In the genomic region with DNA sequence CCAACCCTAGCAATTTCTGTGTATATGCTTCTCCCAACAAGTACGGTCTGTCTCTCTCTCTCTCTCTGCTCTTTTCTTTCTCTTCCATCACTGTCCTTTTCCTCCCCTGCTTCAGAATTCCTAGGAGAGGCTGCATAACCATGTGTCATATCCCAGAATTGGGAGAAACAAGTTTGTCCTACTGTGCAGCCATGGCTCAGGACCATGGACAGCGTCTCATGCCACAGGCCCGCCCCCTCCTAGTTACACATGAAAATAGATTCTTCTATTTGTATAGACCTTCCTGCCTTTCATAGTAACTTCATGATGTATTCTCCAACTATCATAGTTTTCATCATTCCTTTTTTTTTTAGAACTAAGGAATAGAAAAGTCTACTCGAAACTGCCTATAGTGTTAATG, we compare ENCODE assay signal across 1 cellular context.
TF ChIP-seq lines count a peak whose summit lies in the region.

No MANE protein-coding gene starts in this region.

TF ChIP-seq in HepG2, 621 proteins besides CTCF, POLR2A, EP300 and RAD21 (continued from another document):
- TF ChIP-seq, protein P1, sequence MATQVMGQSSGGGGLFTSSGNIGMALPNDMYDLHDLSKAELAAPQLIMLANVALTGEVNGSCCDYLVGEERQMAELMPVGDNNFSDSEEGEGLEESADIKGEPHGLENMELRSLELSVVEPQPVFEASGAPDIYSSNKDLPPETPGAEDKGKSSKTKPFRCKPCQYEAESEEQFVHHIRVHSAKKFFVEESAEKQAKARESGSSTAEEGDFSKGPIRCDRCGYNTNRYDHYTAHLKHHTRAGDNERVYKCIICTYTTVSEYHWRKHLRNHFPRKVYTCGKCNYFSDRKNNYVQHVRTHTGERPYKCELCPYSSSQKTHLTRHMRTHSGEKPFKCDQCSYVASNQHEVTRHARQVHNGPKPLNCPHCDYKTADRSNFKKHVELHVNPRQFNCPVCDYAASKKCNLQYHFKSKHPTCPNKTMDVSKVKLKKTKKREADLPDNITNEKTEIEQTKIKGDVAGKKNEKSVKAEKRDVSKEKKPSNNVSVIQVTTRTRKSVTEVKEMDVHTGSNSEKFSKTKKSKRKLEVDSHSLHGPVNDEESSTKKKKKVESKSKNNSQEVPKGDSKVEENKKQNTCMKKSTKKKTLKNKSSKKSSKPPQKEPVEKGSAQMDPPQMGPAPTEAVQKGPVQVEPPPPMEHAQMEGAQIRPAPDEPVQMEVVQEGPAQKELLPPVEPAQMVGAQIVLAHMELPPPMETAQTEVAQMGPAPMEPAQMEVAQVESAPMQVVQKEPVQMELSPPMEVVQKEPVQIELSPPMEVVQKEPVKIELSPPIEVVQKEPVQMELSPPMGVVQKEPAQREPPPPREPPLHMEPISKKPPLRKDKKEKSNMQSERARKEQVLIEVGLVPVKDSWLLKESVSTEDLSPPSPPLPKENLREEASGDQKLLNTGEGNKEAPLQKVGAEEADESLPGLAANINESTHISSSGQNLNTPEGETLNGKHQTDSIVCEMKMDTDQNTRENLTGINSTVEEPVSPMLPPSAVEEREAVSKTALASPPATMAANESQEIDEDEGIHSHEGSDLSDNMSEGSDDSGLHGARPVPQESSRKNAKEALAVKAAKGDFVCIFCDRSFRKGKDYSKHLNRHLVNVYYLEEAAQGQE (IDR thresholded peaks at IDR 0.05; ENCODE audit: borderline replicate concordance in 1 of 2, low read depth in 1 of 2, low read length in 2 of 2) = peak; percentile 79 to 97
- peak; percentile 97 for TF ChIP-seq MIER2 (CRISPR knock-in tag; IDR thresholded peaks at IDR 0.05)
- TF ChIP-seq, protein P2, sequence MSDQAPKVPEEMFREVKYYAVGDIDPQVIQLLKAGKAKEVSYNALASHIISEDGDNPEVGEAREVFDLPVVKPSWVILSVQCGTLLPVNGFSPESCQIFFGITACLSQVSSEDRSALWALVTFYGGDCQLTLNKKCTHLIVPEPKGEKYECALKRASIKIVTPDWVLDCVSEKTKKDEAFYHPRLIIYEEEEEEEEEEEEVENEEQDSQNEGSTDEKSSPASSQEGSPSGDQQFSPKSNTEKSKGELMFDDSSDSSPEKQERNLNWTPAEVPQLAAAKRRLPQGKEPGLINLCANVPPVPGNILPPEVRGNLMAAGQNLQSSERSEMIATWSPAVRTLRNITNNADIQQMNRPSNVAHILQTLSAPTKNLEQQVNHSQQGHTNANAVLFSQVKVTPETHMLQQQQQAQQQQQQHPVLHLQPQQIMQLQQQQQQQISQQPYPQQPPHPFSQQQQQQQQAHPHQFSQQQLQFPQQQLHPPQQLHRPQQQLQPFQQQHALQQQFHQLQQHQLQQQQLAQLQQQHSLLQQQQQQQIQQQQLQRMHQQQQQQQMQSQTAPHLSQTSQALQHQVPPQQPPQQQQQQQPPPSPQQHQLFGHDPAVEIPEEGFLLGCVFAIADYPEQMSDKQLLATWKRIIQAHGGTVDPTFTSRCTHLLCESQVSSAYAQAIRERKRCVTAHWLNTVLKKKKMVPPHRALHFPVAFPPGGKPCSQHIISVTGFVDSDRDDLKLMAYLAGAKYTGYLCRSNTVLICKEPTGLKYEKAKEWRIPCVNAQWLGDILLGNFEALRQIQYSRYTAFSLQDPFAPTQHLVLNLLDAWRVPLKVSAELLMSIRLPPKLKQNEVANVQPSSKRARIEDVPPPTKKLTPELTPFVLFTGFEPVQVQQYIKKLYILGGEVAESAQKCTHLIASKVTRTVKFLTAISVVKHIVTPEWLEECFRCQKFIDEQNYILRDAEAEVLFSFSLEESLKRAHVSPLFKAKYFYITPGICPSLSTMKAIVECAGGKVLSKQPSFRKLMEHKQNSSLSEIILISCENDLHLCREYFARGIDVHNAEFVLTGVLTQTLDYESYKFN (CRISPR knock-in tag; conservative IDR thresholded peaks at IDR 0.05) = no peak
- peak; percentile 34; the same call in 1 of the 2 replicates for TF ChIP-seq ZNF232 (CRISPR knock-in tag; IDR thresholded peaks at IDR 0.05; ENCODE audit: borderline replicate concordance)
- TF ChIP-seq WIZ (CRISPR knock-in tag; IDR thresholded peaks at IDR 0.05) = peak; percentile 39; the same call in 1 of the 2 replicates
- no peak for TF ChIP-seq TEAD2 (CRISPR knock-in tag; IDR thresholded peaks at IDR 0.05)
- no peak for TF ChIP-seq NFIC (IDR thresholded peaks at IDR 0.05; ENCODE audit: low read length)
- TF ChIP-seq HOXA5 (CRISPR knock-in tag; IDR thresholded peaks at IDR 0.05) = 0 out of 2 replicates have a peak, but pooled peaks have one; percentile 33
- no peak for TF ChIP-seq PHF8 (CRISPR knock-in tag; IDR thresholded peaks at IDR 0.05)
- 0 out of 2 replicates have a peak, but pooled peaks have one; percentile 50 for TF ChIP-seq ZSCAN9 (CRISPR knock-in tag; IDR thresholded peaks at IDR 0.05; ENCODE audit: borderline replicate concordance)
- TF ChIP-seq, protein P3, sequence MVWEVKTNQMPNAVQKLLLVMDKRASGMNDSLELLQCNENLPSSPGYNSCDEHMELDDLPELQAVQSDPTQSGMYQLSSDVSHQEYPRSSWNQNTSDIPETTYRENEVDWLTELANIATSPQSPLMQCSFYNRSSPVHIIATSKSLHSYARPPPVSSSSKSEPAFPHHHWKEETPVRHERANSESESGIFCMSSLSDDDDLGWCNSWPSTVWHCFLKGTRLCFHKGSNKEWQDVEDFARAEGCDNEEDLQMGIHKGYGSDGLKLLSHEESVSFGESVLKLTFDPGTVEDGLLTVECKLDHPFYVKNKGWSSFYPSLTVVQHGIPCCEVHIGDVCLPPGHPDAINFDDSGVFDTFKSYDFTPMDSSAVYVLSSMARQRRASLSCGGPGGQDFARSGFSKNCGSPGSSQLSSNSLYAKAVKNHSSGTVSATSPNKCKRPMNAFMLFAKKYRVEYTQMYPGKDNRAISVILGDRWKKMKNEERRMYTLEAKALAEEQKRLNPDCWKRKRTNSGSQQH (CRISPR knock-in tag; IDR thresholded peaks at IDR 0.05; ENCODE audit: low read depth) = 0 out of 2 replicates have a peak, but pooled peaks have one; percentile 34
- TF ChIP-seq, protein P4, sequence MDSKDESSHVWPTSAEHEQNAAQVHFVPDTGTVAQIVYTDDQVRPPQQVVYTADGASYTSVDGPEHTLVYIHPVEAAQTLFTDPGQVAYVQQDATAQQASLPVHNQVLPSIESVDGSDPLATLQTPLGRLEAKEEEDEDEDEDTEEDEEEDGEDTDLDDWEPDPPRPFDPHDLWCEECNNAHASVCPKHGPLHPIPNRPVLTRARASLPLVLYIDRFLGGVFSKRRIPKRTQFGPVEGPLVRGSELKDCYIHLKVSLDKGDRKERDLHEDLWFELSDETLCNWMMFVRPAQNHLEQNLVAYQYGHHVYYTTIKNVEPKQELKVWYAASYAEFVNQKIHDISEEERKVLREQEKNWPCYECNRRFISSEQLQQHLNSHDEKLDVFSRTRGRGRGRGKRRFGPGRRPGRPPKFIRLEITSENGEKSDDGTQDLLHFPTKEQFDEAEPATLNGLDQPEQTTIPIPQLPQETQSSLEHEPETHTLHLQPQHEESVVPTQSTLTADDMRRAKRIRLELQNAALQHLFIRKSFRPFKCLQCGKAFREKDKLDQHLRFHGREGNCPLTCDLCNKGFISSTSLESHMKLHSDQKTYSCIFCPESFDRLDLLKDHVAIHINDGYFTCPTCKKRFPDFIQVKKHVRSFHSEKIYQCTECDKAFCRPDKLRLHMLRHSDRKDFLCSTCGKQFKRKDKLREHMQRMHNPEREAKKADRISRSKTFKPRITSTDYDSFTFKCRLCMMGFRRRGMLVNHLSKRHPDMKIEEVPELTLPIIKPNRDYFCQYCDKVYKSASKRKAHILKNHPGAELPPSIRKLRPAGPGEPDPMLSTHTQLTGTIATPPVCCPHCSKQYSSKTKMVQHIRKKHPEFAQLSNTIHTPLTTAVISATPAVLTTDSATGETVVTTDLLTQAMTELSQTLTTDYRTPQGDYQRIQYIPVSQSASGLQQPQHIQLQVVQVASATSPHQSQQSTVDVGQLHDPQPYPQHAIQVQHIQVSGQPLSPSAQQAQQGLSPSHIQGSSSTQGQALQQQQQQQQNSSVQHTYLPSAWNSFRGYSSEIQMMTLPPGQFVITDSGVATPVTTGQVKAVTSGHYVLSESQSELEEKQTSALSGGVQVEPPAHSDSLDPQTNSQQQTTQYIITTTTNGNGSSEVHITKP (CRISPR knock-in tag; IDR thresholded peaks at IDR 0.05; ENCODE audit: low read depth) = no peak
